ENCODE assay signal across 16 cellular contexts in the genomic region with DNA sequence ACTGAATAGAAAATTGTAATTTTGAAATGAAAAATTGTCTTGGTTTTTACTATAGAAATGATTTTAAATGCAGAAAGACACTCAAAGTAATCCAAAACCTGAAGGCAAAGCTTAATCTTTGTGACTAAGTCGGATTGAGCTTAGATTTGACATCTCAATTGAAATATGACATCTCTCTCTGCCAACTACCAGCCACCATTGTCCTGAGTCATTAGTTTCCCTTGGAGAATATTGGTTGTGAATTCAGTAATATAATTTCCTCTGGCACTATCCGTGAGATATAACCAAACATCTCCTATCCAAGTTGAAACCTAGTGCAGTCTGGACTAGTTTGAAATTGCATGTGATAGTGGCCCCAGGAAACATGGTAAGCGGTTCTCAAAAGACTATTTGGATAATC. TPM values are rescaled to one million over a fixed set of nuclear protein-coding genes. Genes with fewer than 3 reads are reported as not detected.
DNase-seq lines count a peak whose midpoint lies in the region; ATAC-seq and TF ChIP-seq lines count a peak whose summit lies in the region.
"Had no signal": no experiment of that assay in that cellular context is flagged by ENCODE, and none has a peak within 500 bp of the region (broad histone marks: within the 10 kb centered on the region; RNA-seq: fewer than 3 reads in every experiment).

No MANE protein-coding gene starts in this region.

- no peaks in the 10 kb centered on the region for H3K27me3 ChIP-seq in foreskin keratinocyte
- H3K27me3 ChIP-seq: BLaER1 treated with 17β-estradiol and CSF1 and Interleukin-3, amounts not matched to agents 10 nM and 100 nM had no signal

- TF ChIP-seq CTCF in foreskin keratinocyte (conservative IDR thresholded peaks at IDR 0.05), result no peak

- peak overlapping the region; percentile 56 for H3K27ac ChIP-seq in foreskin keratinocyte
- H3K27ac ChIP-seq: BLaER1 treated with 17β-estradiol and CSF1 and Interleukin-3, amounts not matched to agents 10 nM and 100 nM; PC-9 had no signal

- H3K4me1 ChIP-seq in foreskin keratinocyte, result peaks cover 14% of the 10 kb centered on the region

- peak; percentile 54 for ATAC-seq in SK-N-SH treated with all-trans-retinoic acid at 6 μM for 48 hours
- ATAC-seq in foreskin keratinocyte, result peak; percentile 51
- no peak for ATAC-seq in GM18867 (IDR thresholded peaks at IDR 0.05; ENCODE audit: unreplicated experiment)
- ATAC-seq: HCT116, T-cell had no signal

- DNase-seq in Daoy (ENCODE audit: low read depth), result peak; percentile 22
- peak; percentile 6 for DNase-seq in HT1080 (ENCODE audit: low read depth)
- DNase-seq in foreskin keratinocyte, result no peak
- DNase-seq in NCI-H2196 treated with DMSO at 0.1 percent for 48 hours (lab: John Stamatoyannopoulos, UW; ENCODE audit: unreplicated experiment), result no peak
- DNase-seq in NCI-H524 treated with DMSO at 0.1 percent for 48 hours (lab: John Stamatoyannopoulos, UW), result no peak
- DNase-seq: DMS 273 treated with DMSO at 0.1 percent for 48 hours, KBM-7, NCI-H187 treated with DMSO at 0.1 percent for 48 hours, NCI-H2171, NCI-H510A treated with DMSO at 0.1 percent for 48 hours, PC-9, T-cell had no signal

TF ChIP-seq in SK-N-SH treated with all-trans-retinoic acid at 6 μM for 48 hours, 23 proteins besides CTCF, POLR2A, EP300 and RAD21:
- TF ChIP-seq ARNTL (CRISPR knock-in tag; IDR thresholded peaks at IDR 0.05; ENCODE audit: borderline replicate concordance, low read depth) (no peak), ZFP3 (CRISPR knock-in tag; IDR thresholded peaks at IDR 0.05) (no peak), OSR1 (CRISPR knock-in tag; IDR thresholded peaks at IDR 0.05) (no peak), TCF4 (CRISPR knock-in tag; IDR thresholded peaks at IDR 0.05; ENCODE audit: borderline replicate concordance) (no peak), PATZ1 (CRISPR knock-in tag; IDR thresholded peaks at IDR 0.05; ENCODE audit: borderline replicate concordance) (no peak), BACH2 (CRISPR knock-in tag; IDR thresholded peaks at IDR 0.05; ENCODE audit: borderline replicate concordance) (no peak), ZFP30 (CRISPR knock-in tag; IDR thresholded peaks at IDR 0.05) (no peak), CSDC2 (CRISPR knock-in tag; IDR thresholded peaks at IDR 0.05) (no peak), ZNF565 (CRISPR knock-in tag; conservative IDR thresholded peaks at IDR 0.05; ENCODE audit: low read depth) (no peak), TOX (CRISPR knock-in tag; IDR thresholded peaks at IDR 0.05; ENCODE audit: borderline replicate concordance) (0 out of 2 replicates have a peak, but pooled peaks have one; percentile 51), ZNF70 (CRISPR knock-in tag; IDR thresholded peaks at IDR 0.05) (no peak), ISL1 (CRISPR knock-in tag; IDR thresholded peaks at IDR 0.05) (no peak), ZC3H10 (CRISPR knock-in tag; IDR thresholded peaks at IDR 0.05) (0 out of 2 replicates have a peak, but pooled peaks have one; percentile 22), GLIS3 (CRISPR knock-in tag; IDR thresholded peaks at IDR 0.05) (no peak), SNAI2 (CRISPR knock-in tag; IDR thresholded peaks at IDR 0.05) (no peak), RARB (CRISPR knock-in tag; IDR thresholded peaks at IDR 0.05) (peak; percentile 67; the same call in 1 of the 2 replicates)
- TF ChIP-seq, protein P1, sequence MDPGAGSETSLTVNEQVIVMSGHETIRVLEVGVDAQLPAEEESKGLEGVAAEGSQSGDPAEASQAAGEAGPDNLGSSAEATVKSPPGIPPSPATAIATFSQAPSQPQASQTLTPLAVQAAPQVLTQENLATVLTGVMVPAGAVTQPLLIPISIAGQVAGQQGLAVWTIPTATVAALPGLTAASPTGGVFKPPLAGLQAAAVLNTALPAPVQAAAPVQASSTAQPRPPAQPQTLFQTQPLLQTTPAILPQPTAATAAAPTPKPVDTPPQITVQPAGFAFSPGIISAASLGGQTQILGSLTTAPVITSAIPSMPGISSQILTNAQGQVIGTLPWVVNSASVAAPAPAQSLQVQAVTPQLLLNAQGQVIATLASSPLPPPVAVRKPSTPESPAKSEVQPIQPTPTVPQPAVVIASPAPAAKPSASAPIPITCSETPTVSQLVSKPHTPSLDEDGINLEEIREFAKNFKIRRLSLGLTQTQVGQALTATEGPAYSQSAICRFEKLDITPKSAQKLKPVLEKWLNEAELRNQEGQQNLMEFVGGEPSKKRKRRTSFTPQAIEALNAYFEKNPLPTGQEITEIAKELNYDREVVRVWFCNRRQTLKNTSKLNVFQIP (CRISPR knock-in tag; IDR thresholded peaks at IDR 0.05; ENCODE audit: borderline replicate concordance, low read depth), result no peak
- TF ChIP-seq, protein P2, sequence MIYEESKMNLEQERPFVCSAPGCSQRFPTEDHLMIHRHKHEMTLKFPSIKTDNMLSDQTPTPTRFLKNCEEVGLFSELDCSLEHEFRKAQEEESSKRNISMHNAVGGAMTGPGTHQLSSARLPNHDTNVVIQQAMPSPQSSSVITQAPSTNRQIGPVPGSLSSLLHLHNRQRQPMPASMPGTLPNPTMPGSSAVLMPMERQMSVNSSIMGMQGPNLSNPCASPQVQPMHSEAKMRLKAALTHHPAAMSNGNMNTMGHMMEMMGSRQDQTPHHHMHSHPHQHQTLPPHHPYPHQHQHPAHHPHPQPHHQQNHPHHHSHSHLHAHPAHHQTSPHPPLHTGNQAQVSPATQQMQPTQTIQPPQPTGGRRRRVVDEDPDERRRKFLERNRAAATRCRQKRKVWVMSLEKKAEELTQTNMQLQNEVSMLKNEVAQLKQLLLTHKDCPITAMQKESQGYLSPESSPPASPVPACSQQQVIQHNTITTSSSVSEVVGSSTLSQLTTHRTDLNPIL (CRISPR knock-in tag; IDR thresholded peaks at IDR 0.05; ENCODE audit: low read depth), result no peak

RNA-seq across cellular contexts. Expression of gene PLA2G4A, which starts 37.1 kb away (rescaled TPM):
- 20.7 and 23.9 TPM in 2 replicates for total RNA-seq in Daoy (2014; rRNA removed; shearing (Covaris generic))
- 0.34 and 0.47 TPM in 2 replicates for total RNA-seq in HT1080 (2014; rRNA removed; shearing (Covaris generic))
- polyA plus RNA-seq in HT1080 (2015; cell fraction: cytosol; rRNA removed), result 0.74 and 1.1 TPM in 2 replicates
- polyA plus RNA-seq in HT1080 (2015; cell fraction: nucleus; rRNA removed), result 4.2 and 4.5 TPM in 2 replicates
- 11.4 and 16.1 TPM in 2 replicates for total RNA-seq in foreskin keratinocyte
- 4.7 and 7.2 TPM in 2 replicates for polyA plus RNA-seq in foreskin keratinocyte

Comparison
In these comparisons a context has a peak if more than half of its experiments do, and no peak if none do; other contexts are left out.
1. DNase-seq: peak in Daoy (single experiment) and HT1080 (single experiment); none in foreskin keratinocyte (0 of 2), NCI-H2196 treated with DMSO at 0.1 percent for 48 hours (single experiment) and NCI-H524 treated with DMSO at 0.1 percent for 48 hours (single experiment).